9 cellular contexts compared by ENCODE assay signal in genomic region chr7:146028251-146028750, GRCh38.
"Had no signal": no experiment of that assay in that cellular context is flagged by ENCODE, and none has a peak within 500 bp of the region (broad histone marks: within the 10 kb centered on the region; RNA-seq: fewer than 3 reads in every experiment).

No MANE protein-coding gene starts in this region.

- H3K9me3 ChIP-seq: HAP-1 had no signal

- H3K27ac Mint-ChIP-seq: HFFc6, IgD-negative memory B cell had no signal

- FAIRE-seq: HepG2 had no signal

- H3K4me1 ChIP-seq: HAP-1 had no signal

- H3K4me1 Mint-ChIP-seq: IgD-negative memory B cell had no signal

- DNase-seq: GM23248, GOT3, H7, HFFc6 had no signal

- H3K27ac ChIP-seq: GM23248, HL-60 had no signal

- H3K4me3 ChIP-seq: GM23248, HAP-1 had no signal

- H3K4me3 Mint-ChIP-seq: HFFc6, IgD-negative memory B cell had no signal

- H3K27me3 Mint-ChIP-seq: IgD-negative memory B cell had no signal

- H3K36me3 Mint-ChIP-seq: IgD-negative memory B cell had no signal

- H2AFZ ChIP-seq: GM23248 had no signal

- ATAC-seq: HCT116, HepG2 had no signal

- H3K9ac ChIP-seq: GM23248 had no signal

- H3K36me3 ChIP-seq: HAP-1 had no signal
